9 cellular contexts compared by ENCODE assay signal in the genomic region with DNA sequence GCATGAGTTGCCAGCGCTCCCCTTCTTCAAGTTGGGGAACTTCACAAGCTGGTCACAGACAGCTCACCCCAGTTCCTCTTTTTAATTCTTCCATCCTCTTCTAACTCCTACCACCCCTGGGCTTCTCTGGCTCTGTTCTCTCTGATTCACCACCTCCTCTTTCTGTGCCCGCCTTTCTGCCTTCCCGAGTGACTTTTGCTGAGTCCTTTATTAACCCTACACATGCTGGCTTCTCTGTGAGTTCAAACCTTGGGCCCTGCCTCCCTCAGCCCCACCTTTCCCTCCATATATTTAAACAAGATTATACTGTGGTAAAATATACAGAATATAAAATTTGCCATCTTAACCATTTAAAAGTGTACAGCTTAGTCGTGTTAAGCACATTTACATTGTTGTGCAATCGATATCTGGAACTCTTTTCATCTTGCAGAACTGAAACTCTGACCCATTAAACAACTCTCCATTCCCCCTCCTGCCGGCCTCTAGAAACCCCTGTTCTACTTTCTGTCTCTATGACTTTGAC. TPM values are rescaled to one million over a fixed set of nuclear protein-coding genes. Genes with fewer than 3 reads are reported as not detected.
DNase-seq lines count a peak whose midpoint lies in the region; ATAC-seq and TF ChIP-seq lines count a peak whose summit lies in the region.
"Had no signal": no experiment of that assay in that cellular context is flagged by ENCODE, and none has a peak within 500 bp of the region (broad histone marks: within the 10 kb centered on the region; RNA-seq: fewer than 3 reads in every experiment).

No MANE protein-coding gene starts in this region.

- H2AK5ac ChIP-seq in mesendoderm (ENCODE audit: low read length), result no peak overlapping the region

- H3K79me2 ChIP-seq in mesendoderm (ENCODE audit: control insufficient read depth, insufficient read depth, low read length), result no peaks in the 10 kb centered on the region

- no peak overlapping the region for H4K8ac ChIP-seq in mesendoderm (ENCODE audit: low read depth, low read length)

- H3K18ac ChIP-seq in mesendoderm (ENCODE audit: low read length), result no peak overlapping the region

- H3K36me3 ChIP-seq in mucosa of descending colon (ENCODE audit: low read depth) (no peaks in the 10 kb centered on the region), mesendoderm (ENCODE audit: control insufficient read depth, insufficient read depth, low read length) (no peaks in the 10 kb centered on the region)

- H3K27me3 ChIP-seq in mesendoderm (ENCODE audit: insufficient read depth, low read length, poor library complexity), result no peaks in the 10 kb centered on the region

- H3K4me2 ChIP-seq in mesendoderm (ENCODE audit: low read length), result no peak overlapping the region

- intact Hi-C loops in mucosa of descending colon (cut with DNase I, micrococcal nuclease), result no loop called here

- TF ChIP-seq CTCF in mucosa of descending colon (IDR thresholded peaks at IDR 0.05), result no peak

- no peak overlapping the region for H3K56ac ChIP-seq in mesendoderm (ENCODE audit: low read length)

- no peak overlapping the region for H2BK5ac ChIP-seq in mesendoderm (ENCODE audit: low read length)

- H3K4me1 ChIP-seq in mucosa of descending colon (ENCODE audit: low read depth) (no peaks in the 10 kb centered on the region), mesendoderm (ENCODE audit: control insufficient read depth, low read depth, low read length) (no peaks in the 10 kb centered on the region)

- in situ Hi-C loops in G401 (cut with HindIII; ENCODE audit: low sequenced_read_pairs), result no loop called here

- no peak overlapping the region for H3K4ac ChIP-seq in mesendoderm (ENCODE audit: low read depth, low read length)

- H2BK120ac ChIP-seq in mesendoderm (ENCODE audit: low read depth, low read length), result no peak overlapping the region

- no CpG with 5 or more reads among the region's 6 CpGs for WGBS in mesendoderm (ENCODE audit: extremely low coverage, insufficient coverage, low lambda C conversion rate)

- DNase-seq in RKO (ENCODE audit: low spot score) (peak; percentile 31), mucosa of descending colon (no peak), G401 (ENCODE audit: low spot score) (no peak), NCI-H1930 (lab: John Stamatoyannopoulos, UW) (no peak), mesendoderm (no peak), cerebellar cortex (ENCODE audit: low spot score) (no peak)

- no peak overlapping the region for H3K27ac ChIP-seq in mesendoderm (ENCODE audit: low read depth, low read length)

- H3K9ac ChIP-seq in mesendoderm (ENCODE audit: low read length), result no peak overlapping the region

- H3K23ac ChIP-seq in mesendoderm (ENCODE audit: low read length), result no peak overlapping the region

- H3K79me1 ChIP-seq in mesendoderm (ENCODE audit: low read length), result no peaks in the 10 kb centered on the region

- H4K5ac ChIP-seq in mesendoderm (ENCODE audit: low read length), result no peak overlapping the region

- H3K9me3 ChIP-seq in mucosa of descending colon, result no peaks in the 10 kb centered on the region

- H2BK15ac ChIP-seq in mesendoderm (replicated peaks; ENCODE audit: low read depth), result no peak overlapping the region

- ATAC-seq in GM18870 (IDR thresholded peaks at IDR 0.05; ENCODE audit: unreplicated experiment) (peak; percentile 62), HG02763 (IDR thresholded peaks at IDR 0.05; ENCODE audit: unreplicated experiment) (peak; percentile 58), mucosa of descending colon (peak; percentile 46)

- no peak overlapping the region for H3K4me3 ChIP-seq in mucosa of descending colon
- no peak overlapping the region for H3K4me3 ChIP-seq in mesendoderm (ENCODE audit: low read length)

RNA-seq across cellular contexts. Expression of gene SLC46A2, which starts 32.0 kb away (rescaled TPM):
- under 1 TPM in 1 of 3 donors, not detected in 2; 0.16 TPM for total RNA-seq in mucosa of descending colon
- not detected in 2 replicates for total RNA-seq in G401 (2014; rRNA removed; shearing (Covaris generic))
- polyA plus RNA-seq in mesendoderm (2013, experiment 1 of 2), result 0.01 TPM
- polyA plus RNA-seq in mesendoderm (2013, experiment 2 of 2), result not detected
- total RNA-seq: epithelial cell of proximal tubule had no signal
